In genomic region chr5:57828221-57828620, GRCh38 we compare ENCODE assay signal across 19 cellular contexts.
"Had no signal": no experiment of that assay in that cellular context is flagged by ENCODE, and none has a peak within 500 bp of the region (broad histone marks: within the 10 kb centered on the region; RNA-seq: fewer than 3 reads in every experiment).

No MANE protein-coding gene starts in this region.

- H3K36me3 Mint-ChIP-seq: immature natural killer cell; memory B cell; mesothelial cell of epicardium; stimulated activated effector memory CD8-positive, alpha-beta T cell treated with anti-CD3 and anti-CD28 coated beads, Interleukin-12 subunit alpha, Interleukin-12 subunit beta, amount 100 ng/mL, for 72 hours; type B pancreatic cell had no signal

- H3K27me3 ChIP-seq: foreskin keratinocyte, left lung, right lobe of liver, suprapubic skin, thyroid gland had no signal

- H3K4me1 ChIP-seq: left lung, lower lobe of right lung, psoas muscle, right lobe of liver, suprapubic skin had no signal

- H3K27ac ChIP-seq: foreskin keratinocyte, left lung, lower lobe of right lung, psoas muscle, right lobe of liver, suprapubic skin, thyroid gland had no signal

- H3K4me1 Mint-ChIP-seq: immature natural killer cell; memory B cell; nephron; stimulated activated effector memory CD8-positive, alpha-beta T cell treated with anti-CD3 and anti-CD28 coated beads, Interleukin-12 subunit alpha, Interleukin-12 subunit beta, amount 100 ng/mL, for 72 hours had no signal

- H3K4me3 Mint-ChIP-seq: immature natural killer cell; memory B cell; mesothelial cell of epicardium; nephron; stimulated activated effector memory CD8-positive, alpha-beta T cell treated with anti-CD3 and anti-CD28 coated beads, Interleukin-12 subunit alpha, Interleukin-12 subunit beta, amount 100 ng/mL, for 72 hours; type B pancreatic cell had no signal

- H3K27me3 Mint-ChIP-seq: type B pancreatic cell had no signal

- H3K4me3 ChIP-seq: left lung, lower lobe of right lung, psoas muscle, right lobe of liver, suprapubic skin, thyroid gland had no signal

- H3K36me3 ChIP-seq: left lung, lower lobe of right lung, right lobe of liver, suprapubic skin, thyroid gland had no signal

- ATAC-seq: foreskin keratinocyte; left lung; lower lobe of right lung; psoas muscle; right lobe of liver; stimulated activated effector memory CD8-positive, alpha-beta T cell treated with anti-CD3 and anti-CD28 coated beads, Interleukin-12 subunit alpha, Interleukin-12 subunit beta, amount 100 ng/mL, for 72 hours; stimulated activated naive CD8-positive, alpha-beta T cell treated with anti-CD3 and anti-CD28 coated beads, Interleukin-15, Interleukin-2, amounts not matched to agents 100 U/mL and 50 U/mL, for 24 hours had no signal

- H3K9me3 Mint-ChIP-seq: memory B cell; stimulated activated effector memory CD8-positive, alpha-beta T cell treated with anti-CD3 and anti-CD28 coated beads, Interleukin-12 subunit alpha, Interleukin-12 subunit beta, amount 100 ng/mL, for 72 hours had no signal

- H3K9me3 ChIP-seq: left lung, lower lobe of right lung, psoas muscle, right lobe of liver, suprapubic skin, thyroid gland had no signal

- DNase-seq: dermis blood vessel endothelial cell; erythroblast; foreskin keratinocyte; immature natural killer cell; left lung; lower lobe of right lung; psoas muscle; retina; right lobe of liver; stimulated activated CD4-positive, alpha-beta T cell treated with anti-CD3 and anti-CD28 coated beads, Interleukin-4, amount 100 ng/mL, for 1 hour; stimulated activated CD8-positive, alpha-beta memory T cell treated with anti-CD3 and anti-CD28 coated beads, Interleukin-4, amount 100 ng/mL, for 48 hours; stimulated activated naive CD8-positive, alpha-beta T cell treated with anti-CD3 and anti-CD28 coated beads, Interleukin-15, Interleukin-2, amounts not matched to agents 100 U/mL and 50 U/mL, for 24 hours; thyroid gland had no signal

- H3K27ac Mint-ChIP-seq: immature natural killer cell; memory B cell; mesothelial cell of epicardium; nephron; stimulated activated effector memory CD8-positive, alpha-beta T cell treated with anti-CD3 and anti-CD28 coated beads, Interleukin-12 subunit alpha, Interleukin-12 subunit beta, amount 100 ng/mL, for 72 hours; type B pancreatic cell had no signal
